In genomic region chr13:29958476-29958875, GRCh38 we compare ENCODE assay signal across 20 cellular contexts.
"Had no signal": no experiment of that assay in that cellular context is flagged by ENCODE, and none has a peak within 500 bp of the region (broad histone marks: within the 10 kb centered on the region; RNA-seq: fewer than 3 reads in every experiment).

No MANE protein-coding gene starts in this region.

- H3K4me3 ChIP-seq: body of pancreas, right atrium auricular region, SJCRH30, suprapubic skin, upper lobe of left lung had no signal

- H3K27ac Mint-ChIP-seq: activated naive CD4-positive, alpha-beta T cell treated with anti-CD3 and anti-CD28 coated beads, Interleukin-2, amount 50 U/mL, for 72 hours; activated T-helper 2 cell treated with anti-CD3 and anti-CD28 coated beads, Interferon-gamma antibody, Interleukin-2, Interleukin-4, amounts not matched to agents 10 μg/mL and 5 μg/mL and 100 μg/mL, durations not matched to agents 14 hours and 24 hours and 36 hours; memory B cell; natural killer cell treated with Interleukin-12 subunit alpha and Interleukin-12 subunit beta and Interleukin-15 and Interleukin-18, amount 100 ng/mL, for 72 hours; progenitor cell of endocrine pancreas; stimulated activated naive B cell treated with anti-CD40 and anti-IgM and Interleukin-4, amounts not matched to agents 10 μg/mL and 1 μg/mL and 100 μg/mL, for 72 hours had no signal

- H3K27me3 ChIP-seq: body of pancreas, right atrium auricular region, SJCRH30, suprapubic skin, upper lobe of left lung had no signal

- H3K36me3 ChIP-seq: right atrium auricular region, SJCRH30, suprapubic skin, upper lobe of left lung had no signal

- H3K36me3 Mint-ChIP-seq: memory B cell; natural killer cell treated with Interleukin-12 subunit alpha and Interleukin-12 subunit beta and Interleukin-15 and Interleukin-18, amount 100 ng/mL, for 72 hours; stimulated activated naive B cell treated with anti-CD40 and anti-IgM and Interleukin-4, amounts not matched to agents 10 μg/mL and 1 μg/mL and 100 μg/mL, for 72 hours had no signal

- H3K9me3 ChIP-seq: body of pancreas, right atrium auricular region, SJCRH30, suprapubic skin, upper lobe of left lung had no signal

- H3K4me1 ChIP-seq: body of pancreas, right atrium auricular region, suprapubic skin had no signal

- DNase-seq: activated CD4-positive, alpha-beta T cell treated with anti-CD3 and anti-CD28 coated beads for 48 hours; amygdala; body of pancreas; caudate nucleus; head of caudate nucleus; kidney glomerular epithelial cell; left ventricle myocardium superior; occipital lobe; SJCRH30; stimulated activated CD4-positive, alpha-beta T cell treated with anti-CD3 and anti-CD28 coated beads, Interleukin-15, amount 100 ng/mL, for 24 hours; stimulated activated CD4-positive, alpha-beta T cell treated with anti-CD3 and anti-CD28 coated beads, Interleukin-4, amount 100 ng/mL, for 1 hour; stimulated activated naive B cell treated with anti-CD40 and anti-IgM and Interleukin-4, amounts not matched to agents 10 μg/mL and 1 μg/mL and 100 μg/mL, for 72 hours; upper lobe of left lung had no signal

- H3K4me3 Mint-ChIP-seq: memory B cell; natural killer cell treated with Interleukin-12 subunit alpha and Interleukin-12 subunit beta and Interleukin-15 and Interleukin-18, amount 100 ng/mL, for 72 hours; stimulated activated naive B cell treated with anti-CD40 and anti-IgM and Interleukin-4, amounts not matched to agents 10 μg/mL and 1 μg/mL and 100 μg/mL, for 72 hours had no signal

- H3K9me3 Mint-ChIP-seq: activated naive CD4-positive, alpha-beta T cell treated with anti-CD3 and anti-CD28 coated beads, Interleukin-2, amount 50 U/mL, for 72 hours; activated T-helper 2 cell treated with anti-CD3 and anti-CD28 coated beads, Interferon-gamma antibody, Interleukin-2, Interleukin-4, amounts not matched to agents 10 μg/mL and 5 μg/mL and 100 μg/mL, durations not matched to agents 14 hours and 24 hours and 36 hours; memory B cell; natural killer cell treated with Interleukin-12 subunit alpha and Interleukin-12 subunit beta and Interleukin-15 and Interleukin-18, amount 100 ng/mL, for 72 hours; stimulated activated naive B cell treated with anti-CD40 and anti-IgM and Interleukin-4, amounts not matched to agents 10 μg/mL and 1 μg/mL and 100 μg/mL, for 72 hours had no signal

- ATAC-seq: activated naive CD4-positive, alpha-beta T cell treated with anti-CD3 and anti-CD28 coated beads, Interleukin-2, amount 50 U/mL, for 72 hours; body of pancreas; left ventricle myocardium superior; natural killer cell treated with Interleukin-12 subunit alpha and Interleukin-12 subunit beta and Interleukin-15 and Interleukin-18, amount 100 ng/mL, for 72 hours; stimulated activated naive B cell treated with anti-CD40 and anti-IgM and Interleukin-4, amounts not matched to agents 10 μg/mL and 1 μg/mL and 100 μg/mL, for 72 hours had no signal

- H3K27ac ChIP-seq: body of pancreas, right atrium auricular region, SJCRH30, suprapubic skin, upper lobe of left lung had no signal
